Comparison of ENCODE assay signal across 9 cellular contexts in the genomic region with DNA sequence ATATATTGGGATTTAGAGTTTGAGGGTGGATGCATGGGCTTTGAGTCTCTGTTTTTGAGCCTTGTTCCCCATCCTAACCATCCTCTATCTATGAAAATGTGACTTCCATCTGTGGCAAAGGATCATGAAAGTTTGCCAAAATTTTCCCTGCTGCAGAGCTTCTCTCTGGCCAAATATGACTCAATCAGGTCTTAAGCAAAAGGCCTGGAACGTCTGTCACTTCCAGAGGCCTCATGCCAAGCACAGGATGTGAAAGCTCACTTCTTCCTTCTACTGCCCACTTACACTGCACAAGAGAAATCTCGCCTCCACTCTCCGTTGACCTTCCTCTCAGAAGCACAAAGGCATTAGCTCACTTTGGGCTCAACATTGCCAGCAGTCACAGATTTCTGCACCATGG.
DNase-seq lines count a peak whose midpoint lies in the region; ATAC-seq and TF ChIP-seq lines count a peak whose summit lies in the region.
"Had no signal": no experiment of that assay in that cellular context is flagged by ENCODE, and none has a peak within 500 bp of the region (broad histone marks: within the 10 kb centered on the region; RNA-seq: fewer than 3 reads in every experiment).

No MANE protein-coding gene starts in this region.

- H3K4me2 ChIP-seq in IMR-90 (ENCODE audit: low read depth, low read length) = no peak overlapping the region; the same call in 1 of the 2 replicates

- no peak overlapping the region for H4K8ac ChIP-seq in IMR-90 (ENCODE audit: low read depth in 2 of 2, low read length in 2 of 2)

- H3K79me1 ChIP-seq in IMR-90 (ENCODE audit: low read depth in 1 of 2, low read length in 2 of 2) = no peaks in the 10 kb centered on the region

- H2AK5ac ChIP-seq in IMR-90 (ENCODE audit: low read depth, low read length) = no peak overlapping the region

- no peak overlapping the region for H3K14ac ChIP-seq in IMR-90 (replicated peaks; ENCODE audit: low read depth, low read length)

- no peaks in the 10 kb centered on the region for H3K27me3 ChIP-seq in IMR-90 (ENCODE audit: control insufficient read depth, insufficient read depth, low read length)
- no peaks in the 10 kb centered on the region for H3K27me3 ChIP-seq in transverse colon
- H3K27me3 ChIP-seq in H7 (ENCODE audit: control insufficient read depth, insufficient read depth, low read length) = no peaks in the 10 kb centered on the region

- H3K9ac ChIP-seq in IMR-90 (ENCODE audit: low read depth, low read length) = no peak overlapping the region

- no peak overlapping the region for H3K56ac ChIP-seq in IMR-90 (ENCODE audit: extremely low read depth, insufficient read depth, low read length)

- ATAC-seq in IMR-90 (ENCODE audit: low read depth) = peak; percentile 46; the same call in 1 of the 2 replicates

- no peak overlapping the region for H3K23ac ChIP-seq in IMR-90 (ENCODE audit: low read depth, low read length)

- in situ Hi-C loops in IMR-90 (cut with MboI; ENCODE audit: low sequenced_read_pairs) (no loop called here), transverse colon (cut with MboI; ENCODE audit: low pct_ligation_motif_present in 1 of 4, low pct_unique_long_range_greater_than_20kb in 1 of 4, low sequenced_read_pairs in 3 of 4) (no loop called here), ACHN (cut with HindIII; ENCODE audit: low pct_ligation_motif_present, low pct_unique_long_range_greater_than_20kb, low sequenced_read_pairs) (no loop called here)

- no peak overlapping the region for H4K91ac ChIP-seq in IMR-90 (ENCODE audit: insufficient read depth, low read depth, low read length)

- no peak for TF ChIP-seq RAD21 in IMR-90 (IDR thresholded peaks at IDR 0.05; ENCODE audit: low read length)

- no peak for TF ChIP-seq EP300 in transverse colon (IDR thresholded peaks at IDR 0.05; ENCODE audit: low read depth)

- DNase-seq in IMR-90 (peak; percentile 76), cerebellar cortex (ENCODE audit: low spot score) (peak; percentile 72), iris pigment epithelial cell (ENCODE audit: low read depth) (peak; percentile 58), transverse colon (peak; percentile 12), ACHN (no peak), H7 (no peak)
- DNase-seq in stimulated activated CD4-positive, alpha-beta T cell treated with anti-CD3 and anti-CD28 coated beads, Interleukin-4, amount 100 ng/mL, for 4 hours = no peak
- DNase-seq: activated CD4-positive, CD25-positive, alpha-beta regulatory T cell; NCI-H526 treated with DMSO at 0.1 percent for 48 hours had no signal

- H3K9me1 ChIP-seq in IMR-90 (ENCODE audit: insufficient read depth, low read length) = 0 out of 2 replicates have a peak, but pooled peaks cover 3% of the 10 kb centered on the region

- dilution Hi-C loops in IMR-90 (cut with HindIII; ENCODE audit: low sequenced_read_pairs, unreplicated experiment) = no loop called here

- POLR2A ChIA-PET in IMR-90 (lab: Charles Lee; ENCODE audit: unreplicated experiment) = no interaction called here

- H2AFZ ChIP-seq in IMR-90 (replicated peaks; ENCODE audit: low read length, poor library complexity) = no peak overlapping the region

- H3K4me1 ChIP-seq in IMR-90 (ENCODE audit: control insufficient read depth, insufficient read depth, low read length) (peaks cover 3% of the 10 kb centered on the region; the same call in 1 of the 2 replicates), transverse colon (no peaks in the 10 kb centered on the region)

- H2BK5ac ChIP-seq in IMR-90 (ENCODE audit: low read depth, low read length, poor library complexity, severe bottlenecking) = no peak overlapping the region

- no peak overlapping the region for H3K18ac ChIP-seq in IMR-90 (ENCODE audit: low read depth, low read length)

- H2BK120ac ChIP-seq in IMR-90 (ENCODE audit: low read depth, low read length) = no peak overlapping the region

- TF ChIP-seq CTCF in IMR-90 (conservative IDR thresholded peaks at IDR 0.05; ENCODE audit: low read depth, low read length) = no peak
- TF ChIP-seq CTCF in transverse colon (IDR thresholded peaks at IDR 0.05) = no peak

- CTCF ChIA-PET in IMR-90 (lab: Yijun Ruan, JAX) = no interaction called here

- no peak for TF ChIP-seq POLR2A in IMR-90 (IDR thresholded peaks at IDR 0.05; ENCODE audit: low read depth, low read length)
- no peak for TF ChIP-seq POLR2A in transverse colon (IDR thresholded peaks at IDR 0.05)

- no peak overlapping the region for H2AK9ac ChIP-seq in IMR-90 (replicated peaks; ENCODE audit: low read depth, low read length, poor library complexity)

- H3K9me3 ChIP-seq in IMR-90 (ENCODE audit: control insufficient read depth, insufficient read depth, low read length) (no peaks in the 10 kb centered on the region), transverse colon (no peaks in the 10 kb centered on the region)

- H4K5ac ChIP-seq in IMR-90 (ENCODE audit: low read depth, low read length) = no peak overlapping the region

- H3K4ac ChIP-seq in IMR-90 (ENCODE audit: low read depth, low read length) = no peak overlapping the region

- no CpG with 5 or more reads among the region's 3 CpGs for WGBS in IMR-90 (ENCODE audit: extremely low coverage in 2 of 2, insufficient read length in 1 of 2), 2 experiments
- 42% methylated on average over 3 of the region's 3 CpGs; no CpG with 5 or more reads in 1 of the 2 donors for WGBS in transverse colon (ENCODE audit: low coverage in 1 of 2), 2 donors

- no peak overlapping the region for H2BK20ac ChIP-seq in IMR-90 (ENCODE audit: low read depth, low read length)

- no peak overlapping the region for H3K27ac ChIP-seq in IMR-90 (ENCODE audit: insufficient read depth, low read length)
- no peak overlapping the region for H3K27ac ChIP-seq in transverse colon

- no peaks in the 10 kb centered on the region for H3K36me3 ChIP-seq in IMR-90 (ENCODE audit: control insufficient read depth, insufficient read depth, low read length)
- H3K36me3 ChIP-seq in transverse colon = no peaks in the 10 kb centered on the region
- no peaks in the 10 kb centered on the region for H3K36me3 ChIP-seq in H7 (replicated peaks; ENCODE audit: control insufficient read depth, insufficient read depth, low read length)

- BruUV-seq in IMR-90 (replicated peaks; lab: Mats Ljungman, UMichigan) = no TSS peak

- H3K4me3 ChIP-seq in IMR-90 (ENCODE audit: insufficient read depth, low read depth, low read length) (no peak overlapping the region), transverse colon (no peak overlapping the region), H7 (ENCODE audit: insufficient read depth, low read depth, low read length) (no peak overlapping the region)

- no peak overlapping the region for H2BK15ac ChIP-seq in IMR-90 (ENCODE audit: low read depth, low read length)

- intact Hi-C loops in IMR-90 (cut with micrococcal nuclease) = no loop called here
- intact Hi-C loops in transverse colon (cut with DNase I; ENCODE audit: low total_unique reads) = no loop called here

- no peaks in the 10 kb centered on the region for H4K20me1 ChIP-seq in IMR-90 (ENCODE audit: insufficient read depth, low read length)

TF ChIP-seq in IMR-90, 13 proteins besides CTCF, POLR2A, EP300 and RAD21:
- TF ChIP-seq CEBPB (IDR thresholded peaks at IDR 0.05; ENCODE audit: low read depth, low read length) = peak; percentile 18; the same call in 1 of the 2 replicates
- TF ChIP-seq FOS (IDR thresholded peaks at IDR 0.05; ENCODE audit: low read depth, low read length) = no peak

Comparison
In these comparisons a context has a peak if more than half of its experiments do, and no peak if none do; other contexts are left out.
1. DNase-seq: peak in IMR-90 (single experiment), cerebellar cortex (single experiment), iris pigment epithelial cell (single experiment) and transverse colon (single experiment); none in ACHN (single experiment), H7 (single experiment) and stimulated activated CD4-positive, alpha-beta T cell treated with anti-CD3 and anti-CD28 coated beads, Interleukin-4, amount 100 ng/mL, for 4 hours (0 of 2).